Comparison of ENCODE assay signal across 15 cellular contexts in genomic region chr5:141838326-141839014, GRCh38. TPM values are rescaled to one million over a fixed set of nuclear protein-coding genes. Genes with fewer than 3 reads are reported as not detected.
A peak's percentile ranks its signal among the peaks of the same experiment; 100 is the strongest.
DNase-seq lines count a peak whose midpoint lies in the region; TF ChIP-seq lines count a peak whose summit lies in the region.
"Had no signal": no experiment of that assay in that cellular context is flagged by ENCODE, and none has a peak within 500 bp of the region (broad histone marks: within the 10 kb centered on the region; RNA-seq: fewer than 3 reads in every experiment).

No MANE protein-coding gene starts in this region.

- TF ChIP-seq CTCF in VCaP (conservative IDR thresholded peaks at IDR 0.05) (peak; percentile 16; the same call in 1 of the 2 replicates), GM20000 (IDR thresholded peaks at IDR 0.05; ENCODE audit: extremely low read depth, missing control alignments) (no peak), type B pancreatic cell (conservative IDR thresholded peaks at IDR 0.05) (no peak)

- peaks cover 15% of the 10 kb centered on the region for H3K4me1 Mint-ChIP-seq in type B pancreatic cell (ENCODE audit: unreplicated experiment)

- H3K36me3 ChIP-seq in H7 (replicated peaks; ENCODE audit: control insufficient read depth, insufficient read depth, low read length) (peaks cover 1% of the 10 kb centered on the region; the same call in 1 of the 2 replicates), stomach smooth muscle (ENCODE audit: control insufficient read depth in 2 of 2, insufficient read depth in 2 of 2, low read length in 2 of 2) (no peaks in the 10 kb centered on the region)
- H3K36me3 ChIP-seq: colonic mucosa, upper lobe of right lung had no signal

- H3K4me3 ChIP-seq in H7 (ENCODE audit: insufficient read depth, low read depth, low read length) (no peak overlapping the region), iPS-18c (ENCODE audit: insufficient read depth, low read depth, low read length) (peak overlapping the region; percentile 2; the same call in 1 of the 2 replicates), stomach smooth muscle (ENCODE audit: low read length in 2 of 2) (no peak overlapping the region)
- H3K4me3 ChIP-seq: colonic mucosa, esophagus muscularis mucosa, upper lobe of right lung had no signal

- H3K27ac Mint-ChIP-seq in type B pancreatic cell = no peak overlapping the region
- H3K27ac Mint-ChIP-seq: activated CD4-positive, alpha-beta memory T cell treated with anti-CD3 and anti-CD28 coated beads for 36 hours; IgD-negative memory B cell had no signal

- no peaks in the 10 kb centered on the region for H3K9me3 ChIP-seq in iPS-18c (ENCODE audit: control insufficient read depth, insufficient read depth, low read length)
- no peaks in the 10 kb centered on the region for H3K9me3 ChIP-seq in stomach smooth muscle (ENCODE audit: control insufficient read depth in 2 of 2, low read length in 2 of 2)
- H3K9me3 ChIP-seq: colonic mucosa, esophagus muscularis mucosa, upper lobe of right lung had no signal

- no peaks in the 10 kb centered on the region for H3K9me3 Mint-ChIP-seq in type B pancreatic cell
- H3K9me3 Mint-ChIP-seq: activated CD4-positive, alpha-beta memory T cell treated with anti-CD3 and anti-CD28 coated beads for 36 hours; IgD-negative memory B cell; naive thymus-derived CD4-positive, alpha-beta T cell had no signal

- DNase-seq in H7 = peak; percentile 65
- no peak for DNase-seq in GM20000 (ENCODE audit: low spot score)
- DNase-seq in type B pancreatic cell (ENCODE audit: extremely low spot score, unreplicated experiment) = no peak
- DNase-seq in NCI-H1436 (lab: John Stamatoyannopoulos, UW) = no peak
- DNase-seq: activated CD4-positive, alpha-beta memory T cell treated with anti-CD3 and anti-CD28 coated beads for 36 hours; colonic mucosa; naive thymus-derived CD4-positive, alpha-beta T cell; NCI-H1105; upper lobe of right lung had no signal

- H3K27ac ChIP-seq in VCaP = peak overlapping the region; percentile 92
- peak overlapping the region; percentile 31 for H3K27ac ChIP-seq in stomach smooth muscle (ENCODE audit: low read length)
- H3K27ac ChIP-seq: C4-2B, colonic mucosa, upper lobe of right lung had no signal

- H3K9ac ChIP-seq in stomach smooth muscle (ENCODE audit: low read length in 2 of 2) = no peak overlapping the region

- peaks cover 19% of the 10 kb centered on the region for H3K4me1 ChIP-seq in stomach smooth muscle (ENCODE audit: control insufficient read depth, insufficient read depth, low read length)

- H3K36me3 Mint-ChIP-seq in type B pancreatic cell = no peaks in the 10 kb centered on the region
- H3K36me3 Mint-ChIP-seq: activated CD4-positive, alpha-beta memory T cell treated with anti-CD3 and anti-CD28 coated beads for 36 hours; IgD-negative memory B cell; naive thymus-derived CD4-positive, alpha-beta T cell had no signal

- H3K27me3 ChIP-seq in H7 (ENCODE audit: control insufficient read depth, insufficient read depth, low read length) (no peaks in the 10 kb centered on the region), stomach smooth muscle (ENCODE audit: control insufficient read depth in 1 of 2, insufficient read depth in 2 of 2, low read length in 2 of 2) (peaks cover 0 to 20% of the 10 kb centered on the region in 2 donors)
- H3K27me3 ChIP-seq: colonic mucosa had no signal

- H3K27me3 Mint-ChIP-seq in type B pancreatic cell = peaks cover 9% of the 10 kb centered on the region

- no peak overlapping the region for H3K4me3 Mint-ChIP-seq in type B pancreatic cell
- H3K4me3 Mint-ChIP-seq: activated CD4-positive, alpha-beta memory T cell treated with anti-CD3 and anti-CD28 coated beads for 36 hours had no signal

RNA-seq across cellular contexts. Expression of gene PCDH1, which starts 39.7 kb away (rescaled TPM):
- total RNA-seq in H7 (2014; rRNA removed; shearing (Covaris generic)) = 66.8 and 67.1 TPM in 2 replicates
- 22.8 and 41.7 TPM in 2 replicates for total RNA-seq in type B pancreatic cell (ENCODE audit: low replicate concordance)
- total RNA-seq: activated CD4-positive, alpha-beta memory T cell treated with anti-CD3 and anti-CD28 coated beads for 36 hours had no signal
